Comparison of ENCODE assay signal across 27 cellular contexts in the genomic region with DNA sequence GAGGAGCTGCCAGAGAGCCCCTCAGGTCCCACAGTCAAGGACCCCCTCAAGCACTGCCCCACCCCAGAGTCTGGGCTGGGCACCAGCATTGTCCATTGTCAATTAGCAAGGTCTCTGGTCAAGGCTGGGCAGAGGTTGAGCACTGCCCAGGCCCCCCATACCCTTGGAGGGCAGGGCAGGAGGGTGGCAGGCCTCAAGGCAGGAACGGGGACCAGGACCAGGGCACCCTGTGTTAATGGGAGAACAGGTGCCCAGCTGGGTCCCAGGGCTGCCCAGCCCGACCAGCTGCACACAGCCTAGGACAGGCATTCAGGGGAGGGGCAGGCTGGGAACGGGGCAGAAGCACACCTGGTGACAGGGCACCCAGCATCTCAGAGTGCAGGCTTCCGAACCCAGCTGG.
"Had no signal": no experiment of that assay in that cellular context is flagged by ENCODE, and none has a peak within 500 bp of the region (broad histone marks: within the 10 kb centered on the region; RNA-seq: fewer than 3 reads in every experiment).

No MANE protein-coding gene starts in this region.

- ATAC-seq: right cardiac atrium; stimulated activated memory B cell treated with anti-CD40 and anti-IgM and Interleukin-4, amounts not matched to agents 10 μg/mL and 1 μg/mL and 100 μg/mL, for 72 hours; stimulated activated naive CD8-positive, alpha-beta T cell treated with anti-CD3 and anti-CD28 coated beads, Interleukin-15, Interleukin-2, amounts not matched to agents 100 U/mL and 50 U/mL, for 24 hours had no signal

- H3K27me3 Mint-ChIP-seq: naive B cell; stimulated activated memory B cell treated with anti-CD40 and anti-IgM and Interleukin-4, amounts not matched to agents 10 μg/mL and 1 μg/mL and 100 μg/mL, for 72 hours had no signal

- H3K27ac ChIP-seq: left lung, neutrophil, ovary, prostate gland, sigmoid colon, spleen, testis, thyroid gland, transverse colon, upper lobe of left lung, vagina had no signal

- H3K36me3 ChIP-seq: ovary had no signal

- DNase-seq: head of caudate nucleus; hippocampal formation; kidney glomerular epithelial cell; left colon; mesendoderm; naive B cell; occipital lobe; ovary; retina; sigmoid colon; spleen; stimulated activated naive CD8-positive, alpha-beta T cell treated with anti-CD3 and anti-CD28 coated beads, Interleukin-15, Interleukin-2, amounts not matched to agents 100 U/mL and 50 U/mL, for 24 hours; testis; thyroid gland; transverse colon had no signal

- H3K9me3 ChIP-seq: neutrophil, ovary, prostate gland, sigmoid colon, testis, thyroid gland, transverse colon, vagina had no signal

- H3K27me3 ChIP-seq: left lung, neutrophil, ovary, sigmoid colon, spleen, stomach, testis, thyroid gland, transverse colon, upper lobe of left lung, vagina had no signal

- H3K4me3 ChIP-seq: left lung, lung, ovary, prostate gland, sigmoid colon, spleen, stomach, testis, thyroid gland, transverse colon, upper lobe of left lung, vagina had no signal

- H3K4me3 Mint-ChIP-seq: mesothelial cell of epicardium; naive B cell; nephron; neural crest cell; stimulated activated memory B cell treated with anti-CD40 and anti-IgM and Interleukin-4, amounts not matched to agents 10 μg/mL and 1 μg/mL and 100 μg/mL, for 72 hours had no signal

- H3K9me3 Mint-ChIP-seq: mesothelial cell of epicardium; naive B cell; nephron; neural crest cell; stimulated activated memory B cell treated with anti-CD40 and anti-IgM and Interleukin-4, amounts not matched to agents 10 μg/mL and 1 μg/mL and 100 μg/mL, for 72 hours had no signal

- H3K27ac Mint-ChIP-seq: mesothelial cell of epicardium; nephron; stimulated activated memory B cell treated with anti-CD40 and anti-IgM and Interleukin-4, amounts not matched to agents 10 μg/mL and 1 μg/mL and 100 μg/mL, for 72 hours had no signal
